Comparison of ENCODE assay signal across 15 cellular contexts in the genomic region with DNA sequence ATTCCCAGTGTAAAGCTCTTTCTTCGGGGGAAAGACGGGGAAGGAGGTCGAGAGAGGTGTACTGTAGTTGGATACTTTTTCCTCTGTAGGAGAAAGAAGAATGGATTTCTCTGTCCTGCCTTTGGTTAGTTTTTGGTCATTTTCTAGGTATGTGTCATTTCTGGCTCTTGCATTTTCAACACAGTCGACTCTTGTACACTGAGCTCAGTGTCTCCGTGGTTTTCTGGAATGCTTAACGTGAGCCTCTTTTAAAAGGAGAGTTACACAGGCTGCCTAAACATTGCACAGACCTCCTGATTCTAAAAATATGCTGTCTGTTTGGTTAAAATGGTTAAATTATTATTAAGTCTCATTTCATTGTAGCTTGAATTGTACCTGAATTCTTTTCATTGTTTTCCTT. TPM values are rescaled to one million over a fixed set of nuclear protein-coding genes. Genes with fewer than 3 reads are reported as not detected.
DNase-seq lines count a peak whose midpoint lies in the region; ATAC-seq and TF ChIP-seq lines count a peak whose summit lies in the region.
"Had no signal": no experiment of that assay in that cellular context is flagged by ENCODE, and none has a peak within 500 bp of the region (broad histone marks: within the 10 kb centered on the region; RNA-seq: fewer than 3 reads in every experiment).

No MANE protein-coding gene starts in this region.

- H3F3A ChIP-seq in SK-N-SH (replicated peaks; ENCODE audit: insufficient read depth), result peaks cover 30% of the 10 kb centered on the region

- no peaks in the 10 kb centered on the region for H3K79me2 ChIP-seq in SK-N-SH (ENCODE audit: insufficient read depth)

- H3K4me1 ChIP-seq in SK-N-SH (ENCODE audit: control insufficient read depth in 1 of 2, insufficient read depth in 2 of 2, low read depth in 1 of 2, low read length in 1 of 2) (peaks cover 4 to 38% of the 10 kb centered on the region in 2 experiments), rectal smooth muscle tissue (ENCODE audit: control insufficient read depth, insufficient read depth, low read length) (peaks cover 6% of the 10 kb centered on the region)

- POLR2A ChIA-PET in SK-N-SH (lab: Yijun Ruan, JAX), result no interaction called here

- H4K20me1 ChIP-seq in SK-N-SH (ENCODE audit: insufficient read depth), result no peaks in the 10 kb centered on the region

- H3K27ac ChIP-seq in SK-N-SH (ENCODE audit: low read depth in 2 of 2, low read length in 1 of 2), result peak overlapping the region; percentile 84 to 89; a peak in 3 of 4 replicates
- H3K27ac ChIP-seq in rectal smooth muscle tissue (ENCODE audit: low read depth, low read length), result peak overlapping the region; percentile 33
- H3K27ac ChIP-seq: HL-60, pancreas had no signal

- no peaks in the 10 kb centered on the region for H3K27me3 ChIP-seq in SK-N-SH (ENCODE audit: insufficient read depth)
- no peaks in the 10 kb centered on the region for H3K27me3 ChIP-seq in rectal smooth muscle tissue (ENCODE audit: control insufficient read depth, insufficient read depth, low read length)
- H3K27me3 ChIP-seq: pancreas, upper lobe of left lung had no signal

- DNase-seq in EL, result peak; percentile 80
- DNase-seq in SK-N-SH, result no peak
- DNase-seq in fibroblast of mammary gland (ENCODE audit: low read depth), result peak; percentile 66
- DNase-seq in midbrain (lab: John Stamatoyannopoulos, UW), result no peak
- DNase-seq in NCI-H1092 treated with DMSO at 0.1 percent for 48 hours (lab: John Stamatoyannopoulos, UW), result no peak
- DNase-seq: activated CD8-positive, alpha-beta T cell treated with anti-CD3 and anti-CD28 coated beads, Interleukin-2, amount 10 ng/mL, durations not matched to agents 7 days and 5 days; activated naive CD8-positive, alpha-beta T cell treated with anti-CD3 and anti-CD28 coated beads for 36 hours; NCI-H146; pancreas; T-cell; upper lobe of left lung had no signal

- peak overlapping the region; percentile 42; the same call in 1 of the 2 replicates for H3K9ac ChIP-seq in SK-N-SH
- no peak overlapping the region for H3K9ac ChIP-seq in rectal smooth muscle tissue (ENCODE audit: low read length)

- H2AFZ ChIP-seq in SK-N-SH (ENCODE audit: low read depth), result peak overlapping the region; percentile 67

- CTCF ChIA-PET in SK-N-SH (lab: Yijun Ruan, JAX), result no interaction called here

- no peak; the same call in 1 of the 2 replicates for TF ChIP-seq RAD21 in SK-N-SH (IDR thresholded peaks at IDR 0.05; ENCODE audit: low read length)

- TF ChIP-seq CTCF in SK-N-SH (IDR thresholded peaks at IDR 0.05) (no peak), fibroblast of mammary gland (conservative IDR thresholded peaks at IDR 0.05; ENCODE audit: control insufficient read depth, insufficient read depth, low read depth, low read length) (no peak)

- TF ChIP-seq EP300 in SK-N-SH (IDR thresholded peaks at IDR 0.05; ENCODE audit: borderline replicate concordance in 1 of 2, low read depth in 1 of 2, low read length in 1 of 2), result peak; percentile 23 to 80; a peak in 2 of 4 replicates

- peak overlapping the region; percentile 81 for H3K4me2 ChIP-seq in SK-N-SH

- no peak for ATAC-seq in HG02571 (IDR thresholded peaks at IDR 0.05; ENCODE audit: unreplicated experiment)
- no peak for ATAC-seq in GM21515 (IDR thresholded peaks at IDR 0.05; ENCODE audit: unreplicated experiment)
- ATAC-seq: activated CD8-positive, alpha-beta T cell treated with anti-CD3 and anti-CD28 coated beads, Interleukin-2, amount 10 ng/mL, durations not matched to agents 7 days and 5 days; T-cell had no signal

- no peaks in the 10 kb centered on the region for H3K9me3 ChIP-seq in SK-N-SH
- H3K9me3 ChIP-seq: pancreas, upper lobe of left lung had no signal

- 13% methylated on average over 6 of the region's 6 CpGs for WGBS in SK-N-SH (ENCODE audit: low lambda C conversion rate)

- H3K4me3 ChIP-seq in SK-N-SH (ENCODE audit: low read depth in 2 of 2, low read length in 1 of 2), result peak overlapping the region; percentile 17 to 47; a peak in 2 of 4 replicates
- no peak overlapping the region for H3K4me3 ChIP-seq in fibroblast of mammary gland (ENCODE audit: control insufficient read depth, low read depth, low read length)
- H3K4me3 ChIP-seq in rectal smooth muscle tissue (ENCODE audit: low read length), result no peak overlapping the region
- H3K4me3 ChIP-seq: pancreas, upper lobe of left lung had no signal

- H3K36me3 ChIP-seq in SK-N-SH (replicated peaks in 1 of 2; ENCODE audit: control insufficient read depth in 1 of 2, insufficient read depth in 2 of 2, low read length in 1 of 2) (no peaks in the 10 kb centered on the region), rectal smooth muscle tissue (ENCODE audit: control insufficient read depth, insufficient read depth, low read length) (no peaks in the 10 kb centered on the region)
- H3K36me3 ChIP-seq: pancreas, upper lobe of left lung had no signal

- no peaks in the 10 kb centered on the region for H3K9me2 ChIP-seq in SK-N-SH

TF ChIP-seq in SK-N-SH, 30 proteins besides CTCF, POLR2A, EP300 and RAD21:
- peak; percentile 72 for TF ChIP-seq JUND (IDR thresholded peaks at IDR 0.05)
- TF ChIP-seq ELF1 (IDR thresholded peaks at IDR 0.05), result no peak
- peak; percentile 58 for TF ChIP-seq NFIC (IDR thresholded peaks at IDR 0.05; ENCODE audit: borderline replicate concordance)
- TF ChIP-seq POLR2AphosphoS5 (IDR thresholded peaks at IDR 0.05; ENCODE audit: low read depth, low read length), result peak; percentile 63; the same call in 1 of the 2 replicates
- TF ChIP-seq TCF12 (IDR thresholded peaks at IDR 0.05), result peak; percentile 89
- TF ChIP-seq, protein P1, sequence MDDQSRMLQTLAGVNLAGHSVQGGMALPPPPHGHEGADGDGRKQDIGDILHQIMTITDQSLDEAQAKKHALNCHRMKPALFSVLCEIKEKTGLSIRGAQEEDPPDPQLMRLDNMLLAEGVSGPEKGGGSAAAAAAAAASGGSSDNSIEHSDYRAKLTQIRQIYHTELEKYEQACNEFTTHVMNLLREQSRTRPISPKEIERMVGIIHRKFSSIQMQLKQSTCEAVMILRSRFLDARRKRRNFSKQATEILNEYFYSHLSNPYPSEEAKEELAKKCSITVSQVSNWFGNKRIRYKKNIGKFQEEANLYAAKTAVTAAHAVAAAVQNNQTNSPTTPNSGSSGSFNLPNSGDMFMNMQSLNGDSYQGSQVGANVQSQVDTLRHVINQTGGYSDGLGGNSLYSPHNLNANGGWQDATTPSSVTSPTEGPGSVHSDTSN (IDR thresholded peaks at IDR 0.05), result peak; percentile 69
- TF ChIP-seq RXRA (IDR thresholded peaks at IDR 0.05; ENCODE audit: borderline replicate concordance, low read depth), result no peak
- no peak for TF ChIP-seq RCOR1 (IDR thresholded peaks at IDR 0.05; ENCODE audit: low read length)
- TF ChIP-seq TEAD4 (IDR thresholded peaks at IDR 0.05; ENCODE audit: borderline replicate concordance, insufficient read depth), result peak; percentile 67; the same call in 1 of the 2 replicates
- TF ChIP-seq MEF2A (IDR thresholded peaks at IDR 0.05; ENCODE audit: borderline replicate concordance, low read depth), result peak; percentile 88
- TF ChIP-seq GABPA (IDR thresholded peaks at IDR 0.05; ENCODE audit: low read depth), result no peak
- TF ChIP-seq RFX5 (IDR thresholded peaks at IDR 0.05; ENCODE audit: low read length), result no peak
- no peak for TF ChIP-seq USF2 (IDR thresholded peaks at IDR 0.05; ENCODE audit: borderline replicate concordance, low read depth, low read length)
- TF ChIP-seq FOSL2 (IDR thresholded peaks at IDR 0.05; ENCODE audit: borderline replicate concordance, low read depth), result peak; percentile 43; the same call in 1 of the 2 replicates
- TF ChIP-seq MXI1 (IDR thresholded peaks at IDR 0.05; ENCODE audit: low read depth, low read length), result no peak
- TF ChIP-seq, protein P2, sequence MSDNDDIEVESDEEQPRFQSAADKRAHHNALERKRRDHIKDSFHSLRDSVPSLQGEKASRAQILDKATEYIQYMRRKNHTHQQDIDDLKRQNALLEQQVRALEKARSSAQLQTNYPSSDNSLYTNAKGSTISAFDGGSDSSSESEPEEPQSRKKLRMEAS (IDR thresholded peaks at IDR 0.05; ENCODE audit: low read depth), result 0 out of 2 replicates have a peak, but pooled peaks have one; percentile 28

RNA-seq across cellular contexts. Expression of gene GLS, which starts 21.8 kb away (rescaled TPM):
- polyA plus RNA-seq in SK-N-SH (2012; rRNA removed), result 37.2 and 58.5 TPM in 2 replicates
- 42.9 and 63.8 TPM in 2 replicates for polyA plus RNA-seq in SK-N-SH (2012; cell fraction: cytosol; rRNA removed)
- 69.8 and 184 TPM in 2 replicates for polyA plus RNA-seq in SK-N-SH (2012; cell fraction: nucleus; rRNA removed)

Comparison
In these comparisons a context has a peak if more than half of its experiments do, and no peak if none do; other contexts are left out.
1. DNase-seq: peak in EL (single experiment) and fibroblast of mammary gland (single experiment); none in SK-N-SH (single experiment), midbrain (single experiment) and NCI-H1092 treated with DMSO at 0.1 percent for 48 hours (single experiment).
2. H3K4me3 ChIP-seq: peak in SK-N-SH (2 of 2); none in fibroblast of mammary gland (single experiment) and rectal smooth muscle tissue (single experiment).